9 cellular contexts compared by ENCODE assay signal in genomic region chr5:1445313-1445894, GRCh38. TPM values are rescaled to one million over a fixed set of nuclear protein-coding genes. Genes with fewer than 3 reads are reported as not detected.
DNase-seq lines count a peak whose midpoint lies in the region; ATAC-seq and TF ChIP-seq lines count a peak whose summit lies in the region.
"Had no signal": no experiment of that assay in that cellular context is flagged by ENCODE, and none has a peak within 500 bp of the region (broad histone marks: within the 10 kb centered on the region; RNA-seq: fewer than 3 reads in every experiment).

Gene SLC6A3 (minus strand): TSS chr5:1445440. CDS start chr5:1443197, 2,243 bp downstream.

- H3K9me3 Mint-ChIP-seq in chondrocyte (ENCODE audit: low read depth): peaks cover 4% of the 10 kb centered on the region
- peaks cover 6% of the 10 kb centered on the region for H3K9me3 Mint-ChIP-seq in mesothelial cell of epicardium
- no peaks in the 10 kb centered on the region for H3K9me3 Mint-ChIP-seq in type B pancreatic cell

- DNase-seq in activated T-cell treated with anti-CD3 and anti-CD28 coated beads for 24 hours (ENCODE audit: low read depth) (peak; percentile 16), activated T-cell treated with anti-CD3 and anti-CD28 coated beads for 4 hours (no peak), chondrocyte (ENCODE audit: low spot score) (no peak), mesothelial cell of epicardium (ENCODE audit: low spot score in 2 of 2, unreplicated experiment in 2 of 2) (no peak), type B pancreatic cell (ENCODE audit: extremely low spot score, unreplicated experiment) (peak; percentile 80), occipital lobe (lab: John Stamatoyannopoulos, UW) (no peak), AG08396 (ENCODE audit: low spot score) (no peak)
- DNase-seq: GOT3 had no signal

- H3K27me3 Mint-ChIP-seq in chondrocyte (ENCODE audit: low read depth) (peaks cover 66% of the 10 kb centered on the region), mesothelial cell of epicardium (ENCODE audit: low read depth) (peaks cover 92% of the 10 kb centered on the region), type B pancreatic cell (peaks cover 86% of the 10 kb centered on the region)

- H3K4me1 Mint-ChIP-seq in chondrocyte (ENCODE audit: low read depth): peaks cover 6% of the 10 kb centered on the region
- H3K4me1 Mint-ChIP-seq in mesothelial cell of epicardium: peaks cover 3% of the 10 kb centered on the region
- H3K4me1 Mint-ChIP-seq in type B pancreatic cell (ENCODE audit: unreplicated experiment): no peaks in the 10 kb centered on the region

- TF ChIP-seq CTCF in chondrocyte (IDR thresholded peaks at IDR 0.05) (no peak), mesothelial cell of epicardium (IDR thresholded peaks at IDR 0.05; ENCODE audit: unreplicated experiment) (no peak), type B pancreatic cell (conservative IDR thresholded peaks at IDR 0.05) (no peak)

- H3K36me3 Mint-ChIP-seq in chondrocyte (ENCODE audit: low read depth): peaks cover 2% of the 10 kb centered on the region
- H3K36me3 Mint-ChIP-seq in mesothelial cell of epicardium: no peaks in the 10 kb centered on the region
- H3K36me3 Mint-ChIP-seq in type B pancreatic cell: no peaks in the 10 kb centered on the region

- ATAC-seq in GM18519 (IDR thresholded peaks at IDR 0.05; ENCODE audit: low FRiP score, unreplicated experiment): no peak

- H3K4me3 Mint-ChIP-seq in chondrocyte (ENCODE audit: unreplicated experiment) (peak within 1 kb of the TSS; percentile 22), mesothelial cell of epicardium (peak within 1 kb of the TSS; percentile 46), type B pancreatic cell (peak within 1 kb of the TSS; percentile 74)

- H3K27ac Mint-ChIP-seq in chondrocyte (ENCODE audit: unreplicated experiment) (no peak within 1 kb of the TSS), mesothelial cell of epicardium (no peak within 1 kb of the TSS), type B pancreatic cell (no peak within 1 kb of the TSS)

RNA-seq across cellular contexts. Expression of gene SLC6A3, which starts in this region (rescaled TPM):
- total RNA-seq in chondrocyte (not detected in 3 replicates), mesothelial cell of epicardium (0.04 to 0.07 TPM in 2 of 3 replicates, not detected in the other), type B pancreatic cell (ENCODE audit: low replicate concordance) (0.19 TPM in 2 replicates), occipital lobe (not detected)

Comparison
In these comparisons a context has a peak if more than half of its experiments do, and no peak if none do; other contexts are left out.
1. Peak in DNase-seq in type B pancreatic cell; RNA of the gene not detected or under 1 TPM.
2. H3K4me3 Mint-ChIP-seq: peak in every context shown above with its lines; median percentile 74 in type B pancreatic cell; 46 in mesothelial cell of epicardium; 22 in chondrocyte.